Comparison of ENCODE assay signal across 8 cellular contexts in genomic region chr7:150368884-150369739, GRCh38. TPM values are rescaled to one million over a fixed set of nuclear protein-coding genes. Genes with fewer than 3 reads are reported as not detected.
DNase-seq lines count a peak whose midpoint lies in the region; ATAC-seq, FAIRE-seq and TF ChIP-seq lines count a peak whose summit lies in the region.

No MANE protein-coding gene starts in this region.

- ATAC-seq in HG02840 (IDR thresholded peaks at IDR 0.05; ENCODE audit: low FRiP score, unreplicated experiment) (peak; percentile 24), mucosa of descending colon (peak; percentile 28)
- ATAC-seq in activated CD8-positive, alpha-beta T cell treated with anti-CD3 and anti-CD28 coated beads, Interleukin-2, amount 10 ng/mL, durations not matched to agents 7 days and 5 days, result no peak

- dilution Hi-C loops in endothelial cell of umbilical vein (cut with MboI; ENCODE audit: extremely low pct_ligation_motif_present, low sequenced_read_pairs), result no loop called here

- peaks cover 41% of the 10 kb centered on the region for H3K4me1 Mint-ChIP-seq in activated CD8-positive, alpha-beta T cell treated with anti-CD3 and anti-CD28 coated beads, Interleukin-2, amount 10 ng/mL, durations not matched to agents 7 days and 5 days (ENCODE audit: low read depth)

- peak; percentile 74 for FAIRE-seq in endothelial cell of umbilical vein (lab: Jason Lieb, UNC)

- intact Hi-C loops in endothelial cell of umbilical vein (cut with micrococcal nuclease), result loop anchor here (1.0 to 5.0 kb wide), 3 partner anchors 10 to 623 kb away; partner anchors contain the start of genes GIMAP6, NOS3 and ZNF775
- intact Hi-C loops in mucosa of descending colon (cut with DNase I, micrococcal nuclease), result no loop called here

- no peak for TF ChIP-seq POLR2A in endothelial cell of umbilical vein (IDR thresholded peaks at IDR 0.05; ENCODE audit: low read depth, low read length)

- H4K20me1 ChIP-seq in endothelial cell of umbilical vein (replicated peaks; ENCODE audit: control insufficient read depth, extremely low read depth, insufficient read depth, low read length), result no peaks in the 10 kb centered on the region

- BruUV-seq in endothelial cell of umbilical vein (replicated peaks; lab: Mats Ljungman, UMichigan), result no TSS peak

- H3K27ac Mint-ChIP-seq in activated CD8-positive, alpha-beta T cell treated with anti-CD3 and anti-CD28 coated beads, Interleukin-2, amount 10 ng/mL, durations not matched to agents 7 days and 5 days, result peak overlapping the region; percentile 91

- H3K79me2 ChIP-seq in endothelial cell of umbilical vein (ENCODE audit: control insufficient read depth, insufficient read depth, low read length), result peaks cover 51% of the 10 kb centered on the region

- H3K36me3 Mint-ChIP-seq in activated CD8-positive, alpha-beta T cell treated with anti-CD3 and anti-CD28 coated beads, Interleukin-2, amount 10 ng/mL, durations not matched to agents 7 days and 5 days (ENCODE audit: low read depth), result peaks cover 17% of the 10 kb centered on the region

- no peaks in the 10 kb centered on the region for H3K9me1 ChIP-seq in endothelial cell of umbilical vein (replicated peaks; ENCODE audit: control insufficient read depth, extremely low read depth, insufficient read depth, low read length)

- DNase-seq in activated T-cell treated with anti-CD3 and anti-CD28 coated beads for 1 hour (ENCODE audit: low read depth) (peak; percentile 55), NCI-H2227 (lab: John Stamatoyannopoulos, UW; ENCODE audit: unreplicated experiment) (peak; percentile 66), endothelial cell of umbilical vein (ENCODE audit: low read depth, low spot score) (peak; percentile 78), mucosa of descending colon (peak; percentile 78 to 83 (median 79))
- DNase-seq in activated T-cell treated with anti-CD3 and anti-CD28 coated beads, Interleukin-2, amount 50 U/mL, for 1 hour, result no peak
- peak; percentile 48 for DNase-seq in activated CD8-positive, alpha-beta T cell treated with anti-CD3 and anti-CD28 coated beads, Interleukin-2, amount 10 ng/mL, durations not matched to agents 7 days and 5 days

- H3K9me3 Mint-ChIP-seq in activated CD8-positive, alpha-beta T cell treated with anti-CD3 and anti-CD28 coated beads, Interleukin-2, amount 10 ng/mL, durations not matched to agents 7 days and 5 days (ENCODE audit: insufficient read depth), result no peaks in the 10 kb centered on the region

- H3K9me3 ChIP-seq in endothelial cell of umbilical vein (replicated peaks; ENCODE audit: control insufficient read depth, insufficient read depth, low read length), result no peaks in the 10 kb centered on the region
- H3K9me3 ChIP-seq in mucosa of descending colon, result no peaks in the 10 kb centered on the region
- H3K9me3 ChIP-seq in stomach smooth muscle (ENCODE audit: control insufficient read depth in 2 of 2, low read length in 2 of 2), result no peaks in the 10 kb centered on the region

- H3K4me1 ChIP-seq in endothelial cell of umbilical vein (ENCODE audit: control insufficient read depth, extremely low read depth, insufficient read depth, low read length) (peaks cover 18% of the 10 kb centered on the region), mucosa of descending colon (ENCODE audit: low read depth) (peaks cover 42% of the 10 kb centered on the region), stomach smooth muscle (ENCODE audit: control insufficient read depth, insufficient read depth, low read length) (peaks cover 19% of the 10 kb centered on the region)

- H3K36me3 ChIP-seq in endothelial cell of umbilical vein (ENCODE audit: control insufficient read depth in 2 of 2, extremely low read depth in 1 of 2, insufficient read depth in 2 of 2, low read length in 2 of 2), result peaks cover 11 to 34% of the 10 kb centered on the region in 2 experiments
- no peaks in the 10 kb centered on the region for H3K36me3 ChIP-seq in mucosa of descending colon (ENCODE audit: low read depth)
- H3K36me3 ChIP-seq in stomach smooth muscle (ENCODE audit: control insufficient read depth in 2 of 2, insufficient read depth in 2 of 2, low read length in 2 of 2), result peaks cover 6 to 16% of the 10 kb centered on the region in 2 donors

- H3K27ac ChIP-seq in endothelial cell of umbilical vein (ENCODE audit: insufficient read depth, low read depth, low read length) (peak overlapping the region; percentile 57), stomach smooth muscle (ENCODE audit: low read length) (peak overlapping the region; percentile 82)

- H3K4me2 ChIP-seq in endothelial cell of umbilical vein (ENCODE audit: insufficient read depth, low read length), result peak overlapping the region; percentile 78

- TF ChIP-seq CTCF in endothelial cell of umbilical vein (IDR thresholded peaks at IDR 0.05; ENCODE audit: extremely low read depth in 1 of 2, insufficient read depth in 1 of 2, low read depth in 1 of 2, low read length in 2 of 2) (no peak), mucosa of descending colon (IDR thresholded peaks at IDR 0.05) (no peak)

- CTCF ChIA-PET in activated CD8-positive, alpha-beta T cell treated with anti-CD3 and anti-CD28 coated beads, Interleukin-2, amount 10 ng/mL, durations not matched to agents 7 days and 5 days (lab: Charles Lee), result interaction anchor here (0.9 to 3.3 kb wide), 5 partner anchors 9 to 38 kb away, joined by 4 to 31 read pairs (median 6); partner anchors contain the start of gene ZNF775
- CTCF ChIA-PET in endothelial cell of umbilical vein (lab: Charles Lee), result interaction anchor here (0.6 to 2.5 kb wide), 13 partner anchors 9 to 1320 kb away, joined by 3 to 16 read pairs (median 3); partner anchors contain the start of gene ZNF775

- H3K4me3 ChIP-seq in endothelial cell of umbilical vein (replicated peaks in 1 of 3; ENCODE audit: insufficient read depth in 1 of 3, low read depth in 1 of 3, low read length in 3 of 3) (peak overlapping the region; percentile 49 to 79 (median 62)), mucosa of descending colon (peak overlapping the region; percentile 80), stomach smooth muscle (ENCODE audit: low read length in 2 of 2) (peak overlapping the region; percentile 92 to 94)

- POLR2A ChIA-PET in activated CD8-positive, alpha-beta T cell treated with anti-CD3 and anti-CD28 coated beads, Interleukin-2, amount 10 ng/mL, durations not matched to agents 7 days and 5 days (lab: Charles Lee), result interaction anchor here (0.8 to 1.8 kb wide), 8 partner anchors 10 to 45 kb away, joined by 3 to 13 read pairs (median 5); partner anchors contain the start of genes ACTR3C, LRRC61 and ZNF775
- POLR2A ChIA-PET in endothelial cell of umbilical vein (lab: Charles Lee), result interaction anchor here (2.4 kb wide), 1 partner anchor 9 kb away, joined by 13 read pairs; the partner anchor contains the start of gene ZNF775

- peak overlapping the region; percentile 4 for H2AFZ ChIP-seq in endothelial cell of umbilical vein (ENCODE audit: low read depth, low read length)

- no peaks in the 10 kb centered on the region for H3K27me3 ChIP-seq in endothelial cell of umbilical vein (ENCODE audit: control insufficient read depth in 2 of 2, insufficient read depth in 2 of 2, low read length in 2 of 2)
- H3K27me3 ChIP-seq in stomach smooth muscle (ENCODE audit: control insufficient read depth in 1 of 2, insufficient read depth in 2 of 2, low read length in 2 of 2), result no peaks in the 10 kb centered on the region

- H3K9ac ChIP-seq in endothelial cell of umbilical vein (replicated peaks; ENCODE audit: extremely low read depth, insufficient read depth, low read length), result peak overlapping the region; percentile 84
- H3K9ac ChIP-seq in stomach smooth muscle (ENCODE audit: low read length in 2 of 2), result peak overlapping the region; percentile 90 to 93

- peak overlapping the region; percentile 96 for H3K4me3 Mint-ChIP-seq in activated CD8-positive, alpha-beta T cell treated with anti-CD3 and anti-CD28 coated beads, Interleukin-2, amount 10 ng/mL, durations not matched to agents 7 days and 5 days

- H3K27me3 Mint-ChIP-seq in activated CD8-positive, alpha-beta T cell treated with anti-CD3 and anti-CD28 coated beads, Interleukin-2, amount 10 ng/mL, durations not matched to agents 7 days and 5 days (ENCODE audit: low read depth), result no peaks in the 10 kb centered on the region

RNA-seq across cellular contexts. Expression of gene REPIN1, which starts 0.5 kb away (rescaled TPM):
- total RNA-seq in activated CD8-positive, alpha-beta T cell treated with anti-CD3 and anti-CD28 coated beads, Interleukin-2, amount 10 ng/mL, durations not matched to agents 7 days and 5 days, result 10 to 100 TPM; 40.9 to 43.1 TPM
- total RNA-seq in endothelial cell of umbilical vein, result 139 and 140 TPM in 2 replicates
- 108 and 116 TPM in 2 replicates for polyA plus RNA-seq in endothelial cell of umbilical vein
- polyA plus RNA-seq in endothelial cell of umbilical vein (2011; cell fraction: cytosol; rRNA removed), result 75.8 and 97.4 TPM in 2 replicates
- polyA plus RNA-seq in endothelial cell of umbilical vein (2011; cell fraction: nucleus; rRNA removed), result 109 and 118 TPM in 2 replicates
- polyA plus RNA-seq in endothelial cell of umbilical vein (2012), result 79.2 and 83.8 TPM in 2 replicates
- polyA minus RNA-seq in endothelial cell of umbilical vein, result 62.8 and 65.7 TPM in 2 replicates
- 54.0 TPM for polyA minus RNA-seq in endothelial cell of umbilical vein (2011; cell fraction: cytosol; rRNA and poly(A)+ RNA removed)
- 37.4 and 48.4 TPM in 2 replicates for polyA minus RNA-seq in endothelial cell of umbilical vein (2011; cell fraction: nucleus; rRNA and poly(A)+ RNA removed)
- 100 to 1,000 TPM; 151 to 228 (median 202) TPM for total RNA-seq in mucosa of descending colon

RNA-seq across cellular contexts. Expression of gene ZNF775, which starts 10.0 kb away (rescaled TPM):
- 1 to 10 TPM; 6.7 to 7.7 TPM for total RNA-seq in activated CD8-positive, alpha-beta T cell treated with anti-CD3 and anti-CD28 coated beads, Interleukin-2, amount 10 ng/mL, durations not matched to agents 7 days and 5 days
- total RNA-seq in endothelial cell of umbilical vein (8.3 and 9.7 TPM in 2 replicates), mucosa of descending colon (10 to 100 TPM; 10.9 to 11.8 (median 11.3) TPM)
- 5.8 and 7.4 TPM in 2 replicates for polyA plus RNA-seq in endothelial cell of umbilical vein
- polyA plus RNA-seq in endothelial cell of umbilical vein (2011; cell fraction: cytosol; rRNA removed), result 2.6 and 4.3 TPM in 2 replicates
- 2.7 and 3.0 TPM in 2 replicates for polyA plus RNA-seq in endothelial cell of umbilical vein (2011; cell fraction: nucleus; rRNA removed)
- 3.6 and 5.0 TPM in 2 replicates for polyA plus RNA-seq in endothelial cell of umbilical vein (2012)
- polyA minus RNA-seq in endothelial cell of umbilical vein, result 2.3 and 3.7 TPM in 2 replicates
- 1.0 TPM for polyA minus RNA-seq in endothelial cell of umbilical vein (2011; cell fraction: cytosol; rRNA and poly(A)+ RNA removed)
- polyA minus RNA-seq in endothelial cell of umbilical vein (2011; cell fraction: nucleus; rRNA and poly(A)+ RNA removed), result 0.58 and 2.4 TPM in 2 replicates

RNA-seq across cellular contexts. Expression of gene RARRES2, which starts 27.7 kb away (rescaled TPM):
- not detected for total RNA-seq in activated CD8-positive, alpha-beta T cell treated with anti-CD3 and anti-CD28 coated beads, Interleukin-2, amount 10 ng/mL, durations not matched to agents 7 days and 5 days
- total RNA-seq in endothelial cell of umbilical vein, result not detected in 2 replicates
- polyA plus RNA-seq in endothelial cell of umbilical vein, result 0.24 TPM in 1 of 2 replicates, not detected in the other
- not detected in 2 replicates for polyA plus RNA-seq in endothelial cell of umbilical vein (2011; cell fraction: cytosol; rRNA removed)
- not detected in 2 replicates for polyA plus RNA-seq in endothelial cell of umbilical vein (2011; cell fraction: nucleus; rRNA removed)
- polyA plus RNA-seq in endothelial cell of umbilical vein (2012), result 0.98 TPM in 1 of 2 replicates, not detected in the other
- 0.57 TPM in 1 of 2 replicates, not detected in the other for polyA minus RNA-seq in endothelial cell of umbilical vein
- not detected for polyA minus RNA-seq in endothelial cell of umbilical vein (2011; cell fraction: cytosol; rRNA and poly(A)+ RNA removed)
- polyA minus RNA-seq in endothelial cell of umbilical vein (2011; cell fraction: nucleus; rRNA and poly(A)+ RNA removed), result not detected in 2 replicates
- 100 to 1,000 TPM in 1 of 3 donors, 10 to 100 TPM in 2; 82.6 to 202 (median 98.9) TPM for total RNA-seq in mucosa of descending colon

RNA-seq across cellular contexts. Expression of gene ACTR3C, which starts 45.8 kb away (rescaled TPM):
- total RNA-seq in activated CD8-positive, alpha-beta T cell treated with anti-CD3 and anti-CD28 coated beads, Interleukin-2, amount 10 ng/mL, durations not matched to agents 7 days and 5 days, result 1 to 10 TPM; 4.6 TPM
- total RNA-seq in endothelial cell of umbilical vein, result 0.69 TPM in 1 of 2 replicates, not detected in the other
- polyA plus RNA-seq in endothelial cell of umbilical vein, result 0.24 and 0.33 TPM in 2 replicates
- polyA plus RNA-seq in endothelial cell of umbilical vein (2011; cell fraction: cytosol; rRNA removed), result 0.18 and 0.25 TPM in 2 replicates
- polyA plus RNA-seq in endothelial cell of umbilical vein (2011; cell fraction: nucleus; rRNA removed), result 0.06 and 0.66 TPM in 2 replicates
- polyA plus RNA-seq in endothelial cell of umbilical vein (2012), result 1.4 and 1.6 TPM in 2 replicates
- 1.1 and 2.4 TPM in 2 replicates for polyA minus RNA-seq in endothelial cell of umbilical vein
- 10.3 TPM for polyA minus RNA-seq in endothelial cell of umbilical vein (2011; cell fraction: cytosol; rRNA and poly(A)+ RNA removed)
- polyA minus RNA-seq in endothelial cell of umbilical vein (2011; cell fraction: nucleus; rRNA and poly(A)+ RNA removed), result 0.63 and 0.87 TPM in 2 replicates
- 10 to 100 TPM; 29.9 to 53.0 (median 30.2) TPM for total RNA-seq in mucosa of descending colon

RNA-seq across cellular contexts. Expression of gene LRRC61, which starts 46.0 kb away (rescaled TPM):
- 10 to 100 TPM; 21.0 to 21.4 TPM for total RNA-seq in activated CD8-positive, alpha-beta T cell treated with anti-CD3 and anti-CD28 coated beads, Interleukin-2, amount 10 ng/mL, durations not matched to agents 7 days and 5 days
- total RNA-seq in endothelial cell of umbilical vein (0.39 TPM in 1 of 2 replicates, not detected in the other), mucosa of descending colon (10 to 100 TPM; 11.8 to 14.5 (median 14.5) TPM)
- polyA plus RNA-seq in endothelial cell of umbilical vein, result 0.72 TPM in 2 replicates
- 0.65 and 0.82 TPM in 2 replicates for polyA plus RNA-seq in endothelial cell of umbilical vein (2011; cell fraction: cytosol; rRNA removed)
- 0.24 TPM in 1 of 2 replicates, not detected in the other for polyA plus RNA-seq in endothelial cell of umbilical vein (2011; cell fraction: nucleus; rRNA removed)
- 1.6 and 2.1 TPM in 2 replicates for polyA plus RNA-seq in endothelial cell of umbilical vein (2012)
- 0.32 and 2.1 TPM in 2 replicates for polyA minus RNA-seq in endothelial cell of umbilical vein
- 38.1 TPM for polyA minus RNA-seq in endothelial cell of umbilical vein (2011; cell fraction: cytosol; rRNA and poly(A)+ RNA removed)
- 1.3 and 1.9 TPM in 2 replicates for polyA minus RNA-seq in endothelial cell of umbilical vein (2011; cell fraction: nucleus; rRNA and poly(A)+ RNA removed)

Comparison
In these comparisons a context has a peak if more than half of its experiments do, and no peak if none do; other contexts are left out.
1. RNA of gene RARRES2, which starts 27.7 kb away (total RNA-seq): 82.6 to 202 TPM in mucosa of descending colon; not detected in activated CD8-positive, alpha-beta T cell treated with anti-CD3 and anti-CD28 coated beads, Interleukin-2, amount 10 ng/mL, durations not matched to agents 7 days and 5 days and not detected in endothelial cell of umbilical vein; every median in the first group is over 10 times any median in the second.
2. Peak in every context shown above with its lines, with median percentiles within 50 percentile points of each other: H3K4me3 ChIP-seq.